9 cellular contexts compared by ENCODE assay signal in the genomic region with DNA sequence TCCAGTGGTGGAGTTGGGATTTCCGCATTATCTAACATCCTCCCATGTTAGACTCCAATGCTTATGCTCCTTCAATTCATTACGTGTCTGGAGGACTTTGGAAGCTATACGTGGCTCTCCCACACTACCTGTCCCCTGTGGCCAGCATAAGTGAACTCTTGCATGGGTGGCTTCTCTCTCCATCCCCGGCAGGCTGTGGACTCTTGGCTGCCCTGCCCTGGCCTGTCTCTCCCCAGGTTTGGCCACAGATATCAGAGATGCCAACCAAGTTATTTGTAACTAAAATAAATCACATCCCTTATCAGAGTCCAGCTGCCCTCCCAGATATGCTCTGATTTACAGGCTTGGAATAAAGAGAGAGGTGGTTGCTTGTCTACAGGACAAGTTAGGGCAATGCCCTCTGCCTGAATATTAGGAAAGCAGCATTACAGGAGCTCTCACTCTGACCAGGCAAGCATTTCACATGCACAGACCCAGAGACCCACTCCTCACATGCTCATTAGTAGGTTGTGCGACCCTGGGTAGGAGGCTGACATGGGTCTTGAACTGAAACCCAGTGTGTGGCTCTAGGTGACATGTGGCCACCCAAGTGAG. TPM values are rescaled to one million over a fixed set of nuclear protein-coding genes. Genes with fewer than 3 reads are reported as not detected.
DNase-seq lines count a peak whose midpoint lies in the region; ATAC-seq and TF ChIP-seq lines count a peak whose summit lies in the region.
"Had no signal": no experiment of that assay in that cellular context is flagged by ENCODE, and none has a peak within 500 bp of the region (broad histone marks: within the 10 kb centered on the region; RNA-seq: fewer than 3 reads in every experiment).

No MANE protein-coding gene starts in this region.

- ATAC-seq in activated CD8-positive, alpha-beta memory T cell treated with anti-CD3 and anti-CD28 coated beads, Interleukin-2, amount 10 ng/mL, durations not matched to agents 7 days and 5 days = no peak
- ATAC-seq in GM21717 (IDR thresholded peaks at IDR 0.05; ENCODE audit: unreplicated experiment) (no peak), HG03521 (IDR thresholded peaks at IDR 0.05; ENCODE audit: unreplicated experiment) (no peak), HG02798 (IDR thresholded peaks at IDR 0.05; ENCODE audit: poor library complexity, unreplicated experiment) (no peak)

- no peaks in the 10 kb centered on the region for H3K27me3 Mint-ChIP-seq in activated CD8-positive, alpha-beta memory T cell treated with anti-CD3 and anti-CD28 coated beads, Interleukin-2, amount 10 ng/mL, durations not matched to agents 7 days and 5 days
- H3K27me3 Mint-ChIP-seq in activated CD4-positive, alpha-beta memory T cell treated with anti-CD3 and anti-CD28 coated beads for 36 hours = no peaks in the 10 kb centered on the region

- peaks cover 77% of the 10 kb centered on the region for H3K4me1 Mint-ChIP-seq in activated CD8-positive, alpha-beta memory T cell treated with anti-CD3 and anti-CD28 coated beads, Interleukin-2, amount 10 ng/mL, durations not matched to agents 7 days and 5 days
- H3K4me1 Mint-ChIP-seq in activated CD4-positive, alpha-beta memory T cell treated with anti-CD3 and anti-CD28 coated beads for 36 hours (ENCODE audit: low read depth) = peaks cover 65% of the 10 kb centered on the region

- no peaks in the 10 kb centered on the region for H3K9me3 ChIP-seq in transverse colon

- 67% methylated on average over 4 of the region's 5 CpGs; no CpG with 5 or more reads in 1 of the 2 donors for WGBS in transverse colon (ENCODE audit: low coverage in 1 of 2), 2 donors

- TF ChIP-seq EP300 in transverse colon (IDR thresholded peaks at IDR 0.05; ENCODE audit: low read depth) = no peak

- no peak for TF ChIP-seq POLR2A in transverse colon (IDR thresholded peaks at IDR 0.05)

- in situ Hi-C loops in transverse colon (cut with MboI; ENCODE audit: low pct_ligation_motif_present in 1 of 4, low pct_unique_long_range_greater_than_20kb in 1 of 4, low sequenced_read_pairs in 3 of 4) = no loop called here

- CTCF ChIA-PET in activated CD8-positive, alpha-beta memory T cell treated with anti-CD3 and anti-CD28 coated beads, Interleukin-2, amount 10 ng/mL, durations not matched to agents 7 days and 5 days (lab: Charles Lee) = interaction anchor here (0.9 to 1.7 kb wide), 7 partner anchors 10 to 131 kb away, joined by 3 to 5 read pairs (median 4); no protein-coding TSS in a partner anchor
- CTCF ChIA-PET in activated CD4-positive, alpha-beta memory T cell treated with anti-CD3 and anti-CD28 coated beads for 36 hours (lab: Charles Lee) = interaction anchor here (0.5 to 2.7 kb wide), 8 partner anchors 11 to 705 kb away, joined by 3 to 21 read pairs (median 4); no protein-coding TSS in a partner anchor

- H3K27ac ChIP-seq in transverse colon = peak overlapping the region; percentile 85 to 95 (median 92)

- intact Hi-C loops in activated CD4-positive, alpha-beta memory T cell treated with anti-CD3 and anti-CD28 coated beads for 36 hours (cut with micrococcal nuclease) = loop anchor here (2.0 to 10.0 kb wide), 5 partner anchors 17 to 911 kb away; partner anchors contain the start of gene TRIM44
- intact Hi-C loops in transverse colon (cut with DNase I; ENCODE audit: low total_unique reads) = no loop called here

- H3K36me3 Mint-ChIP-seq in activated CD8-positive, alpha-beta memory T cell treated with anti-CD3 and anti-CD28 coated beads, Interleukin-2, amount 10 ng/mL, durations not matched to agents 7 days and 5 days = peaks cover 42% of the 10 kb centered on the region
- H3K36me3 Mint-ChIP-seq in activated CD4-positive, alpha-beta memory T cell treated with anti-CD3 and anti-CD28 coated beads for 36 hours = peaks cover 67% of the 10 kb centered on the region

- peaks cover 33 to 77% (median 50%) of the 10 kb centered on the region in 4 donors for H3K4me1 ChIP-seq in transverse colon

- no peak for DNase-seq in activated CD8-positive, alpha-beta memory T cell treated with anti-CD3 and anti-CD28 coated beads, Interleukin-2, amount 10 ng/mL, durations not matched to agents 7 days and 5 days
- DNase-seq in activated CD8-positive, alpha-beta memory T cell treated with anti-CD3 and anti-CD28 coated beads, Interleukin-2, amount 50 U/mL, for 4 hours = no peak
- no peak for DNase-seq in activated CD4-positive, alpha-beta memory T cell treated with anti-CD3 and anti-CD28 coated beads for 36 hours
- DNase-seq in fibroblast of villous mesenchyme (ENCODE audit: low read depth) (no peak), transverse colon (no peak)
- DNase-seq: NCI-H1105 had no signal

- H3K9me3 Mint-ChIP-seq in activated CD8-positive, alpha-beta memory T cell treated with anti-CD3 and anti-CD28 coated beads, Interleukin-2, amount 10 ng/mL, durations not matched to agents 7 days and 5 days (ENCODE audit: low read depth) = no peaks in the 10 kb centered on the region
- no peaks in the 10 kb centered on the region for H3K9me3 Mint-ChIP-seq in activated CD4-positive, alpha-beta memory T cell treated with anti-CD3 and anti-CD28 coated beads for 36 hours

- H3K4me3 ChIP-seq in fibroblast of villous mesenchyme (ENCODE audit: low read depth, low read length) = peak overlapping the region; percentile 95
- peak overlapping the region in 1 of 4 donors; percentile 3 for H3K4me3 ChIP-seq in transverse colon

- H3K27ac Mint-ChIP-seq in activated CD8-positive, alpha-beta memory T cell treated with anti-CD3 and anti-CD28 coated beads, Interleukin-2, amount 10 ng/mL, durations not matched to agents 7 days and 5 days = peak overlapping the region; percentile 92
- H3K27ac Mint-ChIP-seq in activated CD4-positive, alpha-beta memory T cell treated with anti-CD3 and anti-CD28 coated beads for 36 hours = peak overlapping the region; percentile 99

- H3K27me3 ChIP-seq in transverse colon = no peaks in the 10 kb centered on the region

- H3K36me3 ChIP-seq in transverse colon = no peaks in the 10 kb centered on the region

- TF ChIP-seq CTCF in fibroblast of villous mesenchyme (IDR thresholded peaks at IDR 0.05; ENCODE audit: insufficient read depth, low read depth, low read length) (no peak), transverse colon (IDR thresholded peaks at IDR 0.05) (no peak)

- H3K4me3 Mint-ChIP-seq in activated CD8-positive, alpha-beta memory T cell treated with anti-CD3 and anti-CD28 coated beads, Interleukin-2, amount 10 ng/mL, durations not matched to agents 7 days and 5 days = peak overlapping the region; percentile 58
- peak overlapping the region; percentile 66 for H3K4me3 Mint-ChIP-seq in activated CD4-positive, alpha-beta memory T cell treated with anti-CD3 and anti-CD28 coated beads for 36 hours

- POLR2A ChIA-PET in activated CD4-positive, alpha-beta memory T cell treated with anti-CD3 and anti-CD28 coated beads for 36 hours (lab: Charles Lee) = interaction anchor here (0.7 to 3.7 kb wide), 9 partner anchors 17 to 138 kb away, joined by 3 to 17 read pairs (median 4); no protein-coding TSS in a partner anchor

RNA-seq across cellular contexts. Expression of gene CD44, which starts 4.6 kb away (rescaled TPM):
- 100 to 1,000 TPM; 212 to 294 TPM for total RNA-seq in activated CD8-positive, alpha-beta memory T cell treated with anti-CD3 and anti-CD28 coated beads, Interleukin-2, amount 10 ng/mL, durations not matched to agents 7 days and 5 days
- total RNA-seq in activated CD4-positive, alpha-beta memory T cell treated with anti-CD3 and anti-CD28 coated beads for 36 hours = 100 to 1,000 TPM; 440 to 442 TPM
- total RNA-seq in fibroblast of villous mesenchyme (441 and 647 TPM in 2 replicates), transverse colon (100 to 1,000 TPM in 3 of 4 donors, 10 to 100 TPM in 1; 56.3 to 182 (median 114) TPM)
